In genomic region chr3:38348903-38349302, GRCh38 we compare ENCODE assay signal across 14 cellular contexts. TPM values are rescaled to one million over a fixed set of nuclear protein-coding genes. Genes with fewer than 3 reads are reported as not detected.
DNase-seq lines count a peak whose midpoint lies in the region; ATAC-seq, FAIRE-seq and TF ChIP-seq lines count a peak whose summit lies in the region.
"Had no signal": no experiment of that assay in that cellular context is flagged by ENCODE, and none has a peak within 500 bp of the region (broad histone marks: within the 10 kb centered on the region; RNA-seq: fewer than 3 reads in every experiment).

No MANE protein-coding gene starts in this region.

- no peak overlapping the region for H3K18ac ChIP-seq in IMR-90 (ENCODE audit: low read depth, low read length)

- no peak overlapping the region for H3K23ac ChIP-seq in IMR-90 (ENCODE audit: low read depth, low read length)

- dilution Hi-C loops in IMR-90 (cut with HindIII; ENCODE audit: low sequenced_read_pairs, unreplicated experiment), result no loop called here

- H3K27ac ChIP-seq in IMR-90 (ENCODE audit: insufficient read depth, low read length), result no peak overlapping the region
- H3K27ac ChIP-seq: gastroesophageal sphincter, RWPE1, suprapubic skin had no signal

- no peak for ATAC-seq in IMR-90 (ENCODE audit: low read depth)
- ATAC-seq in HG02759 (IDR thresholded peaks at IDR 0.05; ENCODE audit: unreplicated experiment), result no peak
- ATAC-seq: gastroesophageal sphincter, left colon, natural killer cell had no signal

- H3K4me3 ChIP-seq in IMR-90 (ENCODE audit: insufficient read depth, low read depth, low read length), result no peak overlapping the region
- H3K4me3 ChIP-seq: gastroesophageal sphincter, suprapubic skin had no signal

- peaks cover 6 to 16% of the 10 kb centered on the region in 2 experiments; a peak in 3 of 4 replicates for H3K79me1 ChIP-seq in IMR-90 (ENCODE audit: low read depth in 1 of 2, low read length in 2 of 2)

- no peak for TF ChIP-seq POLR2A in IMR-90 (IDR thresholded peaks at IDR 0.05; ENCODE audit: low read depth, low read length)

- H2BK20ac ChIP-seq in IMR-90 (ENCODE audit: low read depth, low read length), result no peak overlapping the region

- no peak for TF ChIP-seq RAD21 in IMR-90 (IDR thresholded peaks at IDR 0.05; ENCODE audit: low read length)

- no peak overlapping the region for H3K9ac ChIP-seq in IMR-90 (ENCODE audit: low read depth, low read length)

- H2BK5ac ChIP-seq in IMR-90 (ENCODE audit: low read depth, low read length, poor library complexity, severe bottlenecking), result no peak overlapping the region

- no peak overlapping the region for H3K56ac ChIP-seq in IMR-90 (ENCODE audit: extremely low read depth, insufficient read depth, low read length)

- H3K4me2 ChIP-seq in IMR-90 (ENCODE audit: low read depth, low read length), result no peak overlapping the region

- no peak overlapping the region for H2AK5ac ChIP-seq in IMR-90 (ENCODE audit: low read depth, low read length)

- H3K27me3 ChIP-seq in IMR-90 (ENCODE audit: control insufficient read depth, insufficient read depth, low read length), result no peaks in the 10 kb centered on the region
- H3K27me3 ChIP-seq: gastroesophageal sphincter, suprapubic skin had no signal

- peak; percentile 18 for DNase-seq in Caki2 (ENCODE audit: low read depth)
- DNase-seq in IMR-90, result peak; percentile 57
- DNase-seq in astrocyte of the hippocampus (ENCODE audit: low read depth, low spot score), result peak; percentile 31
- peak; percentile 85 for DNase-seq in kidney tubule cell (ENCODE audit: low spot score)
- no peak for DNase-seq in NK-92 (lab: John Stamatoyannopoulos, UW; ENCODE audit: unreplicated experiment)
- DNase-seq in NCI-H1417 treated with DMSO at 0.1 percent for 48 hours (lab: John Stamatoyannopoulos, UW), result no peak
- no peak for DNase-seq in GM19239 (ENCODE audit: insufficient read length, low spot score)
- DNase-seq: activated naive CD4-positive, alpha-beta T cell treated with Interleukin-2 at 50 U/mL for 16 hours; left colon; natural killer cell had no signal

- H2AK9ac ChIP-seq in IMR-90 (replicated peaks; ENCODE audit: low read depth, low read length, poor library complexity), result no peak overlapping the region

- H4K20me1 ChIP-seq in IMR-90 (ENCODE audit: insufficient read depth, low read length), result no peaks in the 10 kb centered on the region

- H3K9me3 ChIP-seq in IMR-90 (ENCODE audit: control insufficient read depth, insufficient read depth, low read length), result no peaks in the 10 kb centered on the region
- H3K9me3 ChIP-seq: gastroesophageal sphincter, suprapubic skin had no signal

- POLR2A ChIA-PET in IMR-90 (lab: Charles Lee; ENCODE audit: unreplicated experiment), result no interaction called here

- H3K36me3 ChIP-seq in IMR-90 (ENCODE audit: control insufficient read depth, insufficient read depth, low read length), result no peaks in the 10 kb centered on the region
- H3K36me3 ChIP-seq: gastroesophageal sphincter, suprapubic skin had no signal

- intact Hi-C loops in IMR-90 (cut with micrococcal nuclease), result loop anchor here (5.0 kb wide), 2 partner anchors 108 to 493 kb away; no protein-coding TSS in a partner anchor

- no peak overlapping the region for H4K8ac ChIP-seq in IMR-90 (ENCODE audit: low read depth in 2 of 2, low read length in 2 of 2)

- in situ Hi-C loops in Caki2 (cut with HindIII; ENCODE audit: low pct_unique_long_range_greater_than_20kb, low sequenced_read_pairs) (no loop called here), IMR-90 (cut with MboI; ENCODE audit: low sequenced_read_pairs) (loop anchor here (5.0 to 10.0 kb wide), 2 partner anchors 133 to 224 kb away; no protein-coding TSS in a partner anchor)

- no peak for FAIRE-seq in GM19239 (lab: Jason Lieb, UNC)

- no peak overlapping the region for H2AFZ ChIP-seq in IMR-90 (replicated peaks; ENCODE audit: low read length, poor library complexity)

- no peak for TF ChIP-seq CTCF in IMR-90 (conservative IDR thresholded peaks at IDR 0.05; ENCODE audit: low read depth, low read length)

- no peaks in the 10 kb centered on the region for H3K4me1 ChIP-seq in IMR-90 (ENCODE audit: control insufficient read depth, insufficient read depth, low read length)

- no peak overlapping the region for H4K5ac ChIP-seq in IMR-90 (ENCODE audit: low read depth, low read length)

- no peak overlapping the region for H2BK15ac ChIP-seq in IMR-90 (ENCODE audit: low read depth, low read length)

- WGBS in IMR-90 (ENCODE audit: extremely low coverage in 2 of 2, insufficient read length in 1 of 2), 2 experiments, result 81% methylated on average over 2 of the region's 4 CpGs; no CpG with 5 or more reads in 1 of the 2 experiments

- no peak overlapping the region for H3K4ac ChIP-seq in IMR-90 (ENCODE audit: low read depth, low read length)

- H2BK120ac ChIP-seq in IMR-90 (ENCODE audit: low read depth, low read length), result no peak overlapping the region

- H3K14ac ChIP-seq in IMR-90 (replicated peaks; ENCODE audit: low read depth, low read length), result no peak overlapping the region

- no peak overlapping the region for H4K91ac ChIP-seq in IMR-90 (ENCODE audit: insufficient read depth, low read depth, low read length)

- CTCF ChIA-PET in IMR-90 (lab: Yijun Ruan, JAX), result interaction anchor here (0.6 to 1.4 kb wide), 2 partner anchors 68 to 131 kb away, joined by 3 to 4 read pairs; no protein-coding TSS in a partner anchor

- no TSS peak for BruUV-seq in IMR-90 (replicated peaks; lab: Mats Ljungman, UMichigan)

- H3K9me1 ChIP-seq in IMR-90 (ENCODE audit: insufficient read depth, low read length), result peaks cover 7% of the 10 kb centered on the region; the same call in 1 of the 2 replicates

TF ChIP-seq in IMR-90, 13 proteins besides CTCF, POLR2A, EP300 and RAD21:
- no peak for TF ChIP-seq BHLHE40 (IDR thresholded peaks at IDR 0.05; ENCODE audit: low read depth, low read length)
- TF ChIP-seq FOS (IDR thresholded peaks at IDR 0.05; ENCODE audit: low read depth, low read length), result no peak
- no peak for TF ChIP-seq MAZ (IDR thresholded peaks at IDR 0.05; ENCODE audit: borderline replicate concordance, low read depth, low read length)
- TF ChIP-seq MXI1 (IDR thresholded peaks at IDR 0.05; ENCODE audit: borderline replicate concordance, low read depth, low read length), result no peak
- no peak for TF ChIP-seq MAFK (IDR thresholded peaks at IDR 0.05; ENCODE audit: low read depth, low read length)
- no peak for TF ChIP-seq CEBPB (IDR thresholded peaks at IDR 0.05; ENCODE audit: low read depth, low read length)
- TF ChIP-seq USF2 (IDR thresholded peaks at IDR 0.05; ENCODE audit: low read depth, low read length), result no peak
- no peak for TF ChIP-seq RCOR1 (IDR thresholded peaks at IDR 0.05; ENCODE audit: insufficient replicate concordance, low read length)
- TF ChIP-seq RFX5 (IDR thresholded peaks at IDR 0.05; ENCODE audit: low read depth, low read length), result no peak
- TF ChIP-seq, protein P1, sequence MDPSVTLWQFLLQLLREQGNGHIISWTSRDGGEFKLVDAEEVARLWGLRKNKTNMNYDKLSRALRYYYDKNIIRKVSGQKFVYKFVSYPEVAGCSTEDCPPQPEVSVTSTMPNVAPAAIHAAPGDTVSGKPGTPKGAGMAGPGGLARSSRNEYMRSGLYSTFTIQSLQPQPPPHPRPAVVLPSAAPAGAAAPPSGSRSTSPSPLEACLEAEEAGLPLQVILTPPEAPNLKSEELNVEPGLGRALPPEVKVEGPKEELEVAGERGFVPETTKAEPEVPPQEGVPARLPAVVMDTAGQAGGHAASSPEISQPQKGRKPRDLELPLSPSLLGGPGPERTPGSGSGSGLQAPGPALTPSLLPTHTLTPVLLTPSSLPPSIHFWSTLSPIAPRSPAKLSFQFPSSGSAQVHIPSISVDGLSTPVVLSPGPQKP (IDR thresholded peaks at IDR 0.05; ENCODE audit: borderline replicate concordance, low read depth, low read length), result no peak
- no peak for TF ChIP-seq SMC3 (IDR thresholded peaks at IDR 0.05; ENCODE audit: low read depth, low read length)
- TF ChIP-seq CHD1 (IDR thresholded peaks at IDR 0.05; ENCODE audit: low read depth, low read length), result no peak
- TF ChIP-seq NFE2L2 (IDR thresholded peaks at IDR 0.05; ENCODE audit: low read depth, low read length), result no peak

RNA-seq across cellular contexts. Expression of gene XYLB, which starts 2.3 kb away (rescaled TPM):
- 1.5 and 3.2 TPM in 2 replicates for total RNA-seq in Caki2 (2014; rRNA removed; shearing (Covaris generic); ENCODE audit: low replicate concordance)
- total RNA-seq in IMR-90 (2012; rRNA removed), result 2.5 and 3.0 TPM in 2 replicates
- 2.3 and 3.4 TPM in 2 replicates for polyA plus RNA-seq in IMR-90 (2012; rRNA removed)
- 1.6 and 2.0 TPM in 2 replicates for polyA plus RNA-seq in IMR-90 (2012; cell fraction: cytosol; rRNA removed)
- 7.3 and 13.9 TPM in 2 replicates for polyA plus RNA-seq in IMR-90 (2012; cell fraction: nucleus; rRNA removed; ENCODE audit: low replicate concordance)

Comparison
In these comparisons a context has a peak if more than half of its experiments do, and no peak if none do; other contexts are left out.
1. DNase-seq: peak in Caki2 (single experiment), IMR-90 (single experiment), astrocyte of the hippocampus (single experiment) and kidney tubule cell (single experiment); none in NK-92 (single experiment), NCI-H1417 treated with DMSO at 0.1 percent for 48 hours (single experiment) and GM19239 (single experiment).